21 cellular contexts compared by ENCODE assay signal in genomic region chr4:162700815-162701361, GRCh38.
A peak's percentile ranks its signal among the peaks of the same experiment; 100 is the strongest.
DNase-seq lines count a peak whose midpoint lies in the region; ATAC-seq and TF ChIP-seq lines count a peak whose summit lies in the region.
"Had no signal": no experiment of that assay in that cellular context is flagged by ENCODE, and none has a peak within 500 bp of the region (broad histone marks: within the 10 kb centered on the region; RNA-seq: fewer than 3 reads in every experiment).

No MANE protein-coding gene starts in this region.

- no peaks in the 10 kb centered on the region for H3K4me1 ChIP-seq in SK-N-SH (ENCODE audit: control insufficient read depth in 1 of 2, insufficient read depth in 2 of 2, low read depth in 1 of 2, low read length in 1 of 2)
- H3K4me1 ChIP-seq in GM23248 (ENCODE audit: insufficient read depth): no peaks in the 10 kb centered on the region
- H3K4me1 ChIP-seq: body of pancreas, neural progenitor cell had no signal

- H4K20me1 ChIP-seq in SK-N-SH (ENCODE audit: insufficient read depth): no peaks in the 10 kb centered on the region
- no peaks in the 10 kb centered on the region for H4K20me1 ChIP-seq in GM23248 (ENCODE audit: insufficient read depth)

- H3K27me3 ChIP-seq in SK-N-SH (ENCODE audit: insufficient read depth) (no peaks in the 10 kb centered on the region), GM23248 (replicated peaks; ENCODE audit: insufficient read depth) (no peaks in the 10 kb centered on the region)
- H3K27me3 ChIP-seq: body of pancreas, neural progenitor cell had no signal

- no peak overlapping the region for H3K4me3 Mint-ChIP-seq in WTC11
- H3K4me3 Mint-ChIP-seq in HFFc6: no peak overlapping the region
- no peak overlapping the region for H3K4me3 Mint-ChIP-seq in activated T-cell treated with anti-CD3 and anti-CD28 coated beads, Interleukin-2, amount 50 U/mL, for 72 hours
- H3K4me3 Mint-ChIP-seq: activated CD4-positive, alpha-beta memory T cell treated with anti-CD3 and anti-CD28 coated beads, Interleukin-2, amount 10 ng/mL, durations not matched to agents 7 days and 5 days; activated T-cell treated with anti-CD3 and anti-CD28 coated beads, Interleukin-2, amount 50 U/mL, for 4 hours; neural progenitor cell; type B pancreatic cell had no signal

- H3K27ac Mint-ChIP-seq in WTC11 (no peak overlapping the region), HFFc6 (no peak overlapping the region)
- no peak overlapping the region for H3K27ac Mint-ChIP-seq in activated T-cell treated with anti-CD3 and anti-CD28 coated beads, Interleukin-2, amount 50 U/mL, for 72 hours
- H3K27ac Mint-ChIP-seq: activated CD4-positive, alpha-beta memory T cell treated with anti-CD3 and anti-CD28 coated beads, Interleukin-2, amount 10 ng/mL, durations not matched to agents 7 days and 5 days; activated naive CD4-positive, alpha-beta T cell treated with anti-CD3 and anti-CD28 coated beads, Interleukin-2, amount 50 U/mL, for 72 hours; neural progenitor cell; type B pancreatic cell had no signal

- POLR2A ChIA-PET in SK-N-SH (lab: Yijun Ruan, JAX) (no interaction called here), WTC11 (lab: Charles Lee) (no interaction called here)

- TF ChIP-seq CTCF in SK-N-SH (IDR thresholded peaks at IDR 0.05) (no peak), WTC11 (IDR thresholded peaks at IDR 0.05) (no peak), HFFc6 (IDR thresholded peaks at IDR 0.05) (no peak)

- no peak for TF ChIP-seq EP300 in SK-N-SH (IDR thresholded peaks at IDR 0.05; ENCODE audit: borderline replicate concordance in 1 of 2, low read depth in 1 of 2, low read length in 1 of 2)

- H3K4me3 ChIP-seq in SK-N-SH (ENCODE audit: low read depth in 2 of 2, low read length in 1 of 2): no peak overlapping the region
- no peak overlapping the region for H3K4me3 ChIP-seq in GM23248
- H3K4me3 ChIP-seq: body of pancreas, neural progenitor cell had no signal

- H3K79me2 ChIP-seq in SK-N-SH (ENCODE audit: insufficient read depth) (no peaks in the 10 kb centered on the region), GM23248 (ENCODE audit: insufficient read depth) (no peaks in the 10 kb centered on the region)

- H3K27me3 Mint-ChIP-seq in WTC11 (ENCODE audit: low read depth): no peaks in the 10 kb centered on the region
- H3K27me3 Mint-ChIP-seq in HFFc6 (ENCODE audit: insufficient read depth): no peaks in the 10 kb centered on the region
- no peaks in the 10 kb centered on the region for H3K27me3 Mint-ChIP-seq in activated T-cell treated with anti-CD3 and anti-CD28 coated beads, Interleukin-2, amount 50 U/mL, for 72 hours (ENCODE audit: low read depth)
- H3K27me3 Mint-ChIP-seq: activated CD4-positive, alpha-beta memory T cell treated with anti-CD3 and anti-CD28 coated beads, Interleukin-2, amount 10 ng/mL, durations not matched to agents 7 days and 5 days; type B pancreatic cell had no signal

- no peak overlapping the region for H3K4me2 ChIP-seq in SK-N-SH
- no peak overlapping the region for H3K4me2 ChIP-seq in GM23248 (ENCODE audit: unreplicated experiment)
- H3K4me2 ChIP-seq: neural progenitor cell had no signal

- peaks cover 8% of the 10 kb centered on the region for H3F3A ChIP-seq in SK-N-SH (replicated peaks; ENCODE audit: insufficient read depth)
- no peaks in the 10 kb centered on the region for H3F3A ChIP-seq in GM23248 (ENCODE audit: insufficient read depth)

- H3K4me1 Mint-ChIP-seq in WTC11: peaks cover 4% of the 10 kb centered on the region; the same call in 1 of the 2 replicates
- no peaks in the 10 kb centered on the region for H3K4me1 Mint-ChIP-seq in HFFc6 (ENCODE audit: low read depth)
- H3K4me1 Mint-ChIP-seq in activated T-cell treated with anti-CD3 and anti-CD28 coated beads, Interleukin-2, amount 50 U/mL, for 72 hours (ENCODE audit: low read depth): no peaks in the 10 kb centered on the region
- H3K4me1 Mint-ChIP-seq: activated CD4-positive, alpha-beta memory T cell treated with anti-CD3 and anti-CD28 coated beads, Interleukin-2, amount 10 ng/mL, durations not matched to agents 7 days and 5 days; neural progenitor cell had no signal

- no peaks in the 10 kb centered on the region for H3K9me2 ChIP-seq in SK-N-SH
- no peaks in the 10 kb centered on the region for H3K9me2 ChIP-seq in GM23248 (ENCODE audit: insufficient read depth)

- H3K9ac ChIP-seq in SK-N-SH: no peak overlapping the region
- no peak overlapping the region for H3K9ac ChIP-seq in GM23248
- H3K9ac ChIP-seq: neural progenitor cell had no signal

- TF ChIP-seq RAD21 in SK-N-SH (IDR thresholded peaks at IDR 0.05; ENCODE audit: low read length): no peak

- DNase-seq in SK-N-SH (no peak), WTC11 (ENCODE audit: low spot score) (no peak), HFFc6 (no peak), GM23248 (no peak)
- no peak for DNase-seq in activated T-cell treated with anti-CD3 and anti-CD28 coated beads, Interleukin-2, amount 50 U/mL, for 72 hours
- DNase-seq: activated CD4-positive, alpha-beta memory T cell treated with anti-CD3 and anti-CD28 coated beads, Interleukin-2, amount 10 ng/mL, durations not matched to agents 7 days and 5 days; activated T-cell treated with anti-CD3 and anti-CD28 coated beads, Interleukin-2, amount 50 U/mL, for 4 hours; body of pancreas; C1 segment of cervical spinal cord; left cardiac atrium; NCI-H146; NCI-H226; stimulated activated naive CD8-positive, alpha-beta T cell treated with anti-CD3 and anti-CD28 coated beads, Interleukin-15, Interleukin-2, amounts not matched to agents 100 U/mL and 50 U/mL, for 24 hours; WERI-Rb-1 had no signal

- CTCF ChIA-PET in SK-N-SH (lab: Yijun Ruan, JAX): no interaction called here
- CTCF ChIA-PET in WTC11 (lab: Charles Lee): no interaction called here

- ATAC-seq in SK-N-SH treated with all-trans-retinoic acid at 6 μM for 48 hours (no peak), GM21786 (IDR thresholded peaks at IDR 0.05; ENCODE audit: unreplicated experiment) (peak; percentile 58), HG03280 (IDR thresholded peaks at IDR 0.05; ENCODE audit: unreplicated experiment) (peak; percentile 59), WTC11 (no peak)
- no peak for ATAC-seq in activated T-cell treated with anti-CD3 and anti-CD28 coated beads, Interleukin-2, amount 50 U/mL, for 72 hours (replicated peaks in 1 of 2)
- ATAC-seq: activated naive CD4-positive, alpha-beta T cell treated with anti-CD3 and anti-CD28 coated beads, Interleukin-2, amount 50 U/mL, for 72 hours; activated T-cell treated with anti-CD3 and anti-CD28 coated beads, Interleukin-2, amount 50 U/mL, for 4 hours; body of pancreas; HCT116; left cardiac atrium; stimulated activated naive CD8-positive, alpha-beta T cell treated with anti-CD3 and anti-CD28 coated beads, Interleukin-15, Interleukin-2, amounts not matched to agents 100 U/mL and 50 U/mL, for 24 hours had no signal

- H3K9me3 ChIP-seq in SK-N-SH: 0 out of 2 replicates have a peak, but pooled peaks cover 5% of the 10 kb centered on the region
- H3K9me3 ChIP-seq in GM23248 (ENCODE audit: low read depth): no peaks in the 10 kb centered on the region
- H3K9me3 ChIP-seq: body of pancreas had no signal

- H3K27ac ChIP-seq in SK-N-SH (ENCODE audit: low read depth in 2 of 2, low read length in 1 of 2) (peak overlapping the region in 1 of 2 experiments; percentile 39; a peak in 1 of 4 replicates), GM23248 (no peak overlapping the region)
- H3K27ac ChIP-seq: body of pancreas, neural progenitor cell, WERI-Rb-1 had no signal

- H2AFZ ChIP-seq in SK-N-SH (ENCODE audit: low read depth) (0 out of 2 replicates have a peak overlapping the region, but pooled peaks have one; percentile 37), GM23248 (no peak overlapping the region)
- H2AFZ ChIP-seq: neural progenitor cell had no signal

- no peaks in the 10 kb centered on the region for H3K36me3 ChIP-seq in SK-N-SH (replicated peaks in 1 of 2; ENCODE audit: control insufficient read depth in 1 of 2, insufficient read depth in 2 of 2, low read length in 1 of 2)
- no peaks in the 10 kb centered on the region for H3K36me3 ChIP-seq in GM23248 (ENCODE audit: low read depth)
- H3K36me3 ChIP-seq: neural progenitor cell, WERI-Rb-1 had no signal

- in situ Hi-C loops in GM23248 (cut with MboI): no loop called here

- H3K36me3 Mint-ChIP-seq in WTC11 (no peaks in the 10 kb centered on the region), HFFc6 (ENCODE audit: low read depth) (no peaks in the 10 kb centered on the region)
- no peaks in the 10 kb centered on the region for H3K36me3 Mint-ChIP-seq in activated T-cell treated with anti-CD3 and anti-CD28 coated beads, Interleukin-2, amount 50 U/mL, for 72 hours (ENCODE audit: insufficient read depth in 2 of 2)
- H3K36me3 Mint-ChIP-seq: neural progenitor cell, type B pancreatic cell had no signal

- WGBS in SK-N-SH (ENCODE audit: low lambda C conversion rate): 15% methylated on average over 3 of the region's 3 CpGs
- 25 to 35% methylated on average over 3 of the region's 3 CpGs for WGBS in GM23248 (ENCODE audit: low coverage in 1 of 2, low lambda C conversion rate in 2 of 2, missing lambda C conversion rate in 2 of 2), 2 experiments

- H3K9me3 Mint-ChIP-seq in WTC11: peaks cover 9% of the 10 kb centered on the region; the same call in 1 of the 2 replicates
- peaks cover 34% of the 10 kb centered on the region for H3K9me3 Mint-ChIP-seq in HFFc6
- peaks cover 3 to 6% of the 10 kb centered on the region in 2 donors for H3K9me3 Mint-ChIP-seq in activated T-cell treated with anti-CD3 and anti-CD28 coated beads, Interleukin-2, amount 50 U/mL, for 72 hours
- H3K9me3 Mint-ChIP-seq: neural progenitor cell, type B pancreatic cell had no signal

TF ChIP-seq in SK-N-SH treated with all-trans-retinoic acid at 6 μM for 48 hours, 23 proteins besides CTCF, POLR2A, EP300 and RAD21 (continues in another document):
- no peak for TF ChIP-seq PPARA (CRISPR knock-in tag; IDR thresholded peaks at IDR 0.05; ENCODE audit: borderline replicate concordance)
- TF ChIP-seq ZFP3 (CRISPR knock-in tag; IDR thresholded peaks at IDR 0.05): no peak

TF ChIP-seq in WTC11, 78 proteins besides CTCF, POLR2A, EP300 and RAD21 (continues in another document):
- TF ChIP-seq FOXJ3 (CRISPR knock-in tag; IDR thresholded peaks at IDR 0.05; ENCODE audit: borderline replicate concordance) (no peak), SP1 (CRISPR knock-in tag; conservative IDR thresholded peaks at IDR 0.05) (no peak)

Comparison
In these comparisons a context has a peak if more than half of its experiments do, and no peak if none do; other contexts are left out.
1. ATAC-seq: peak in GM21786 (single experiment) and HG03280 (single experiment); none in SK-N-SH treated with all-trans-retinoic acid at 6 μM for 48 hours (single experiment), WTC11 (single experiment) and activated T-cell treated with anti-CD3 and anti-CD28 coated beads, Interleukin-2, amount 50 U/mL, for 72 hours (0 of 2).